ENCODE assay signal across 23 cellular contexts in the genomic region with DNA sequence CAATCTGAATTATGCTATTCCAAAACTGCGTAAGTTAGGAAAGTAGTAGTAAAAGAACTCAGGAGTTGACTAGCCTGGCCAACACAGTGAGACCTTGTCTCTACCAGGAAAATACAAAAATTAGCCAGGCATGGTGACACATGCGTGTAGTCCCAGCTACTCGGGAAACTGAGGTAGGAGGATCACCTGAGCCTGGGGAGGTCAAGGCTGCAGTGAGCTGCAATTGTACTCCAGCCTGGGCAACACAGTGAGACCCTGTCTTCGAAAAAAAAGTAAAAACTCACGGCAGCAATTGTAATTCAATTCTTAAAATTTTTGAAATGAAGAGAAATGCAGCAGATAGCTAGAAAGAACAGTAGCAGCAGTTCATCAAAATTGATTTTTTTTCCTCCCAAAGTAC.
"Had no signal": no experiment of that assay in that cellular context is flagged by ENCODE, and none has a peak within 500 bp of the region (broad histone marks: within the 10 kb centered on the region; RNA-seq: fewer than 3 reads in every experiment).

No MANE protein-coding gene starts in this region.

- H3K27ac ChIP-seq: left ventricle myocardium inferior, ovary, right atrium auricular region, skin epidermis, tibial nerve, uterus had no signal

- H3K4me3 ChIP-seq: hepatocyte, left ventricle myocardium inferior, lung, mucosa of descending colon, ovary, right atrium auricular region, skin epidermis, tibial nerve, uterus had no signal

- H3K27me3 Mint-ChIP-seq: naive thymus-derived CD4-positive, alpha-beta T cell; natural killer cell treated with Interleukin-12 subunit alpha and Interleukin-12 subunit beta and Interleukin-15 and Interleukin-18, amount 100 ng/mL, for 72 hours; progenitor cell of endocrine pancreas; stimulated activated naive CD8-positive, alpha-beta T cell treated with anti-CD3 and anti-CD28 coated beads, Interleukin-15, amount 100 ng/mL, for 72 hours; type B pancreatic cell had no signal

- H3K27ac Mint-ChIP-seq: natural killer cell treated with Interleukin-12 subunit alpha and Interleukin-12 subunit beta and Interleukin-15 and Interleukin-18, amount 100 ng/mL, for 72 hours; progenitor cell of endocrine pancreas; stimulated activated effector memory CD8-positive, alpha-beta T cell treated with anti-CD3 and anti-CD28 coated beads, Interleukin-12 subunit alpha, Interleukin-12 subunit beta, amount 100 ng/mL, for 72 hours; stimulated activated naive CD8-positive, alpha-beta T cell treated with anti-CD3 and anti-CD28 coated beads, Interleukin-15, amount 100 ng/mL, for 72 hours; type B pancreatic cell had no signal

- H3K36me3 ChIP-seq: left ventricle myocardium inferior, ovary, right atrium auricular region, tibial nerve, uterus had no signal

- H3K9me3 ChIP-seq: left ventricle myocardium inferior, mucosa of descending colon, ovary, right atrium auricular region, tibial nerve, uterus had no signal

- H3K4me1 ChIP-seq: uterus had no signal

- H3K27me3 ChIP-seq: hepatocyte, ovary, right atrium auricular region, tibial nerve, uterus had no signal

- H3K9me3 Mint-ChIP-seq: naive thymus-derived CD4-positive, alpha-beta T cell; natural killer cell treated with Interleukin-12 subunit alpha and Interleukin-12 subunit beta and Interleukin-15 and Interleukin-18, amount 100 ng/mL, for 72 hours; stimulated activated effector memory CD8-positive, alpha-beta T cell treated with anti-CD3 and anti-CD28 coated beads, Interleukin-12 subunit alpha, Interleukin-12 subunit beta, amount 100 ng/mL, for 72 hours; stimulated activated naive CD8-positive, alpha-beta T cell treated with anti-CD3 and anti-CD28 coated beads, Interleukin-15, amount 100 ng/mL, for 72 hours; type B pancreatic cell had no signal

- DNase-seq: islet precursor cell; left ventricle myocardium inferior; midbrain; mucosa of descending colon; naive thymus-derived CD4-positive, alpha-beta T cell; ovary; stimulated activated CD4-positive, alpha-beta T cell treated with anti-CD3 and anti-CD28 coated beads, Interleukin-12 subunit alpha, Interleukin-12 subunit beta, amount 100 ng/mL, for 4 hours; stimulated activated CD4-positive, alpha-beta T cell treated with anti-CD3 and anti-CD28 coated beads, Interleukin-15, amount 100 ng/mL, for 24 hours; stimulated activated CD4-positive, alpha-beta T cell treated with anti-CD3 and anti-CD28 coated beads, Interleukin-4, amount 100 ng/mL, for 24 hours; stimulated activated naive CD4-positive, alpha-beta T cell; stimulated activated naive CD8-positive, alpha-beta T cell treated with anti-CD3 and anti-CD28 coated beads, Interleukin-15, amount 100 ng/mL, for 72 hours; substantia nigra; uterus had no signal

- ATAC-seq: mucosa of descending colon; naive thymus-derived CD4-positive, alpha-beta T cell; natural killer cell treated with Interleukin-12 subunit alpha and Interleukin-12 subunit beta and Interleukin-15 and Interleukin-18, amount 100 ng/mL, for 72 hours; sciatic nerve; stimulated activated effector memory CD8-positive, alpha-beta T cell treated with anti-CD3 and anti-CD28 coated beads, Interleukin-12 subunit alpha, Interleukin-12 subunit beta, amount 100 ng/mL, for 72 hours; stimulated activated naive CD8-positive, alpha-beta T cell treated with anti-CD3 and anti-CD28 coated beads, Interleukin-15, amount 100 ng/mL, for 72 hours had no signal

- H2AFZ ChIP-seq: hepatocyte had no signal

- H3K4me3 Mint-ChIP-seq: naive thymus-derived CD4-positive, alpha-beta T cell; natural killer cell treated with Interleukin-12 subunit alpha and Interleukin-12 subunit beta and Interleukin-15 and Interleukin-18, amount 100 ng/mL, for 72 hours; stimulated activated effector memory CD8-positive, alpha-beta T cell treated with anti-CD3 and anti-CD28 coated beads, Interleukin-12 subunit alpha, Interleukin-12 subunit beta, amount 100 ng/mL, for 72 hours; stimulated activated naive CD8-positive, alpha-beta T cell treated with anti-CD3 and anti-CD28 coated beads, Interleukin-15, amount 100 ng/mL, for 72 hours; type B pancreatic cell had no signal
